ENCODE assay signal across 2 cellular contexts in genomic region chr16:16164244-16164643, GRCh38.
TF ChIP-seq lines count a peak whose summit lies in the region.

No MANE protein-coding gene starts in this region.

TF ChIP-seq in A549, 52 proteins besides CTCF, POLR2A, EP300 and RAD21 (continued from another document):
- no peak for TF ChIP-seq HMGXB4 (CRISPR knock-in tag; IDR thresholded peaks at IDR 0.05; ENCODE audit: borderline replicate concordance)
- no peak for TF ChIP-seq HOXB5 (CRISPR knock-in tag; IDR thresholded peaks at IDR 0.05)
- TF ChIP-seq HEYL (CRISPR knock-in tag; IDR thresholded peaks at IDR 0.05), result no peak
- no peak for TF ChIP-seq SMC3 (IDR thresholded peaks at IDR 0.05)

TF ChIP-seq in WTC11, 78 proteins besides CTCF, POLR2A, EP300 and RAD21 (continued from another document):
- TF ChIP-seq ZNF532 (CRISPR knock-in tag; IDR thresholded peaks at IDR 0.05; ENCODE audit: borderline replicate concordance) (no peak), OVOL2 (CRISPR knock-in tag; IDR thresholded peaks at IDR 0.05; ENCODE audit: borderline replicate concordance) (no peak), USF2 (CRISPR knock-in tag; IDR thresholded peaks at IDR 0.05) (0 out of 2 replicates have a peak, but pooled peaks have one; percentile 18), ARID4B (CRISPR knock-in tag; IDR thresholded peaks at IDR 0.05; ENCODE audit: borderline replicate concordance) (no peak), ZNF219 (CRISPR knock-in tag; IDR thresholded peaks at IDR 0.05; ENCODE audit: borderline replicate concordance) (no peak), ATF1 (CRISPR knock-in tag; IDR thresholded peaks at IDR 0.05) (no peak)
TF ChIP-seq in WTC11: peak in this region for 1.
